ENCODE assay signal across 8 cellular contexts in the genomic region with DNA sequence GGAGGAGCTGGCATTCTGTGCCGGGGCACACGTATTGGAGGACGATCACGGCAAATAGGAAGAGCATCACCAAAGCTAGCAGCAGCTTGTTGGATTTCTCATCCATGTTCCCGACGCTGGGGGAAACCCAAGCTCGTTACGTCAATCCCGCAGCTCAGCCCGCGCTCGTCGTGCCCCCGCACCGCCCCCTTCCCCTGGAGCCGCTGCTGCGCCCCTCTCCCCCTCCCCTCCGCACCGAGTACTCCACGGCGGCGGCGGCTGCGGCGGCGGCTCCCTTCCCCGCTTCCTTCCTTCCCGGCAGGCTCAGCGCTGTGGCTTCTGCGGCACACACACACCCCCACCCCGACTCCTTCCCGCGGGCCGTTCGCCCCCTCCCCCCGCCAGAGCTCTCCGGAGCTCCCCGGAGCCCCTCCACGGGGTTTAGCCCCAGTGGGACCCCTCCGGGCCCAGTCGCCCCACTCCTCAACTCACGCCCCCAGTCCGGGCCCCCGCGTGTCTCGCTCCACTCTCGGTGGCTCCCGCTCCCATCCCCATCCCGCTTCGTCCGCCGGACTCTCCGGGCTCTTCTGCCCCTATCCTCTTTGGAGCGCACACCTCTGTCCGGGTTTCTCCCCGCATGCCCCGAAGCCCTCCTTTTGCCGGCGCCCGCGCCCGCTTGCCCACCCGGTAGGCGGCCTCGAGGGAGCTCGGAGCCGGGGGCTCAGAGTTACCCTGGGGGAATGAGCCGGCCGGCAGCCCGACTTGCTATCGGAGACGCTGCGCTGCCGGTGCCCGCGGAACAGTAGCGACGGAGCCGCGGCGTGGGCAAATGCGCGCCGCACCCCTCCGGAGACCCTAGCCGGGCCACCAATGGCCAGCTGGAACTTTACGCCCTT. TPM values are rescaled to one million over a fixed set of nuclear protein-coding genes. Genes with fewer than 3 reads are reported as not detected.
A peak's percentile ranks its signal among the peaks of the same experiment; 100 is the strongest.
DNase-seq lines count a peak whose midpoint lies in the region; ATAC-seq and TF ChIP-seq lines count a peak whose summit lies in the region.

No MANE protein-coding gene starts in this region.

- peak overlapping the region; percentile 95 for H3K18ac ChIP-seq in neuronal stem cell (ENCODE audit: low read length)

- no peak overlapping the region for H4K91ac ChIP-seq in neuronal stem cell (ENCODE audit: low read depth, low read length, poor library complexity)

- H4K8ac ChIP-seq in neuronal stem cell (ENCODE audit: low read depth, low read length) = peak overlapping the region; percentile 17

- peak overlapping the region; percentile 84 for H3K4ac ChIP-seq in neuronal stem cell (ENCODE audit: low read length)

- H3K9ac ChIP-seq in neuronal stem cell (ENCODE audit: low read depth, low read length, poor library complexity) = peak overlapping the region; percentile 92

- DNase-seq in DMS53 (lab: John Stamatoyannopoulos, UW) (peak; percentile 72), NCI-H748 treated with DMSO at 0.1 percent for 48 hours (lab: John Stamatoyannopoulos, UW) (peak; percentile 8), endothelial cell (ENCODE audit: low spot score) (peak; percentile 19), neuronal stem cell (ENCODE audit: low spot score) (peak; percentile 66), AML-193 (lab: John Stamatoyannopoulos, UW) (no peak)
- no peak for DNase-seq in activated CD4-positive, CD25-positive, alpha-beta regulatory T cell treated with anti-CD3 and anti-CD28 coated beads, Interleukin-2, amount 50 U/mL, for 72 hours

- H3K4me2 ChIP-seq in neuronal stem cell (ENCODE audit: insufficient read depth, low read length, poor library complexity, severe bottlenecking) = peak overlapping the region; percentile 69

- ATAC-seq in GM21360 (IDR thresholded peaks at IDR 0.05; ENCODE audit: unreplicated experiment) (no peak), HG03045 (IDR thresholded peaks at IDR 0.05; ENCODE audit: unreplicated experiment) (no peak)

- H3K36me3 ChIP-seq in neuronal stem cell (replicated peaks in 1 of 2; ENCODE audit: control insufficient read depth in 2 of 2, insufficient read depth in 2 of 2, low read length in 2 of 2) = no peaks in the 10 kb centered on the region

- H3K27ac Mint-ChIP-seq in endothelial cell (ENCODE audit: unreplicated experiment) = no peak overlapping the region

- peaks cover 5% of the 10 kb centered on the region for H3K4me1 Mint-ChIP-seq in endothelial cell (ENCODE audit: unreplicated experiment)

- peak overlapping the region; percentile 81 for H2BK15ac ChIP-seq in neuronal stem cell (ENCODE audit: low read length)

- H2BK120ac ChIP-seq in neuronal stem cell (ENCODE audit: low read depth, low read length) = peak overlapping the region; percentile 81

- no peak overlapping the region for H2BK12ac ChIP-seq in neuronal stem cell (ENCODE audit: low read length)

- no peak overlapping the region for H3K23ac ChIP-seq in neuronal stem cell (ENCODE audit: low read depth, low read length, poor library complexity)

- H3K9me3 Mint-ChIP-seq in endothelial cell (ENCODE audit: unreplicated experiment) = no peaks in the 10 kb centered on the region

- H3K4me3 ChIP-seq in neuronal stem cell (ENCODE audit: low read length in 2 of 2) = peak overlapping the region; percentile 55 to 99

- peaks cover 8 to 25% of the 10 kb centered on the region in 2 donors for H3K4me1 ChIP-seq in neuronal stem cell (ENCODE audit: control insufficient read depth in 2 of 2, insufficient read depth in 1 of 2, low read depth in 1 of 2, low read length in 2 of 2)

- H3K27me3 Mint-ChIP-seq in endothelial cell (ENCODE audit: unreplicated experiment) = peaks cover 13% of the 10 kb centered on the region

- WGBS in neuronal stem cell (ENCODE audit: extremely low coverage in 2 of 2, insufficient read length in 2 of 2, insufficient replicate concordance in 1 of 2), 2 donors = no CpG with 5 or more reads among the region's 87 CpGs

- H3K14ac ChIP-seq in neuronal stem cell (ENCODE audit: low read length) = no peak overlapping the region

- peaks cover 0 to 3% (median 0%) of the 10 kb centered on the region in 3 experiments for H3K27me3 ChIP-seq in neuronal stem cell (ENCODE audit: control insufficient read depth in 3 of 3, insufficient read depth in 3 of 3, low read depth in 1 of 3, low read length in 3 of 3)

- peaks cover 4% of the 10 kb centered on the region for H3K36me3 Mint-ChIP-seq in endothelial cell (ENCODE audit: low read depth, unreplicated experiment)

- H3K9me3 ChIP-seq in neuronal stem cell (replicated peaks in 1 of 2; ENCODE audit: control insufficient read depth in 2 of 2, insufficient read depth in 1 of 2, low read depth in 1 of 2, low read length in 2 of 2) = no peaks in the 10 kb centered on the region

- peak overlapping the region; percentile 91 for H2AFZ ChIP-seq in neuronal stem cell (ENCODE audit: low read length)

- peak overlapping the region; percentile 67 for H3K27ac ChIP-seq in neuronal stem cell (replicated peaks; ENCODE audit: low read length)

- H3K4me3 Mint-ChIP-seq in endothelial cell (ENCODE audit: unreplicated experiment) = peak overlapping the region; percentile 67

- peak overlapping the region; percentile 75 for H2BK5ac ChIP-seq in neuronal stem cell (ENCODE audit: low read length)

- peak overlapping the region; percentile 46 for H2AK5ac ChIP-seq in neuronal stem cell (ENCODE audit: low read depth, low read length)

- H3K79me1 ChIP-seq in neuronal stem cell (ENCODE audit: low read depth, low read length) = peaks cover 5% of the 10 kb centered on the region

- no peak for TF ChIP-seq CTCF in endothelial cell (IDR thresholded peaks at IDR 0.05; ENCODE audit: unreplicated experiment)

RNA-seq across cellular contexts. Expression of a gene that starts 1.0 kb away (rescaled TPM):
- total RNA-seq in endothelial cell (ENCODE audit: unreplicated experiment) = 1.1 TPM
- polyA plus RNA-seq in neuronal stem cell (2013, experiment 1 of 2) = 33.6 TPM
- polyA plus RNA-seq in neuronal stem cell (2013, experiment 2 of 2) = 34.6 TPM

Comparison
In these comparisons a context has a peak if more than half of its experiments do, and no peak if none do; other contexts are left out.
1. DNase-seq: peak in DMS53 (single experiment), NCI-H748 treated with DMSO at 0.1 percent for 48 hours (single experiment), endothelial cell (single experiment) and neuronal stem cell (single experiment); none in activated CD4-positive, CD25-positive, alpha-beta regulatory T cell treated with anti-CD3 and anti-CD28 coated beads, Interleukin-2, amount 50 U/mL, for 72 hours (single experiment) and AML-193 (0 of 2).